23 cellular contexts compared by ENCODE assay signal in the genomic region with DNA sequence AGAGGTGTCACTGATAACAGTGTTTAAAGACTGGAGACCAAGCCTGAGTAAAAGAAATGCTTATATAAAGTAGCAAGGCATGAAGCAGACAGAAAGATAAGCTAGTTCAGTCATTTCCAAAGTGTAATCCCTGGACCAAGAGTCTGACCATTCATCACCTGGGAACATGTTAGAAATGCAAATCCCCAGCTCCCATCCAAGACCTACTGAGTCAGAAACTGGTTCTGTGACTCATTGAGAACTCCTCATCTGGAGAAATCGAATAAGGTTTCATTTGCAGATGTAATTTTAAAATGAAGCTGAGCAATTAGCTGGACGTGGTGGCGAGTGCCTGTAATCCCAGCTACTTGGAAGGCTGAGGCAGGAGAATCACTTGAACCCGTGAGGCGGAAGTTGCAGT.
"Had no signal": no experiment of that assay in that cellular context is flagged by ENCODE, and none has a peak within 500 bp of the region (broad histone marks: within the 10 kb centered on the region; RNA-seq: fewer than 3 reads in every experiment).

No MANE protein-coding gene starts in this region.

- H3K9ac ChIP-seq: KMS-11 had no signal

- ATAC-seq: activated T-helper 17 cell treated with anti-CD3 and anti-CD28 coated beads, Interleukin-2, amount 50 U/mL, for 72 hours had no signal

- H3K9me3 Mint-ChIP-seq: activated B cell treated with CpG ODN at 0.5 μM for 24 hours; activated CD4-positive, alpha-beta T cell treated with anti-CD3 and anti-CD28 coated beads, Interleukin-2, amount 10 ng/mL, durations not matched to agents 7 days and 5 days; activated naive CD4-positive, alpha-beta T cell treated with anti-CD3 and anti-CD28 coated beads for 36 hours had no signal

- H3K4me3 Mint-ChIP-seq: activated B cell treated with CpG ODN at 0.5 μM for 24 hours; activated CD4-positive, alpha-beta memory T cell treated with anti-CD3 and anti-CD28 coated beads, Interleukin-2, amount 10 ng/mL, durations not matched to agents 7 days and 5 days; activated CD4-positive, alpha-beta T cell treated with anti-CD3 and anti-CD28 coated beads, Interleukin-2, amount 10 ng/mL, durations not matched to agents 7 days and 5 days; activated naive CD4-positive, alpha-beta T cell treated with anti-CD3 and anti-CD28 coated beads for 36 hours; activated naive CD8-positive, alpha-beta T cell; activated T-helper 17 cell treated with anti-CD3 and anti-CD28 coated beads, Interleukin-2, amount 50 U/mL, for 72 hours had no signal

- H3K27ac Mint-ChIP-seq: activated B cell treated with CpG ODN at 0.5 μM for 24 hours; activated CD4-positive, alpha-beta memory T cell treated with anti-CD3 and anti-CD28 coated beads, Interleukin-2, amount 10 ng/mL, durations not matched to agents 7 days and 5 days; activated CD4-positive, alpha-beta T cell treated with anti-CD3 and anti-CD28 coated beads, Interleukin-2, amount 10 ng/mL, durations not matched to agents 7 days and 5 days; activated naive CD4-positive, alpha-beta T cell treated with anti-CD3 and anti-CD28 coated beads for 36 hours; activated naive CD8-positive, alpha-beta T cell; activated T-helper 17 cell treated with anti-CD3 and anti-CD28 coated beads, Interleukin-2, amount 50 U/mL, for 72 hours had no signal

- H3K27me3 ChIP-seq: brain microvascular endothelial cell, Peyer's patch had no signal

- H3K27ac ChIP-seq: brain microvascular endothelial cell, KMS-11, Peyer's patch had no signal

- H3K36me3 ChIP-seq: brain microvascular endothelial cell, Peyer's patch had no signal

- H3K4me1 Mint-ChIP-seq: activated B cell treated with CpG ODN at 0.5 μM for 24 hours; activated CD4-positive, alpha-beta memory T cell treated with anti-CD3 and anti-CD28 coated beads, Interleukin-2, amount 10 ng/mL, durations not matched to agents 7 days and 5 days; activated CD4-positive, alpha-beta T cell treated with anti-CD3 and anti-CD28 coated beads, Interleukin-2, amount 10 ng/mL, durations not matched to agents 7 days and 5 days; activated T-helper 17 cell treated with anti-CD3 and anti-CD28 coated beads, Interleukin-2, amount 50 U/mL, for 72 hours had no signal

- FAIRE-seq: TTC549 had no signal

- H3K36me3 Mint-ChIP-seq: activated naive CD8-positive, alpha-beta T cell had no signal

- H3K9me3 ChIP-seq: Peyer's patch had no signal

- H3K4me2 ChIP-seq: KMS-11 had no signal

- DNase-seq: activated B cell treated with CpG ODN at 0.5 μM for 24 hours; activated CD4-positive, alpha-beta memory T cell treated with anti-CD3 and anti-CD28 coated beads, Interleukin-2, amount 10 ng/mL, durations not matched to agents 7 days and 5 days; activated CD4-positive, alpha-beta T cell treated with anti-CD3 and anti-CD28 coated beads, Interleukin-2, amount 10 ng/mL, durations not matched to agents 7 days and 5 days; activated gamma-delta T cell; activated naive CD4-positive, alpha-beta T cell treated with anti-CD3 and anti-CD28 coated beads for 36 hours; activated T-cell treated with anti-CD3 and anti-CD28 coated beads for 4 hours; activated T-cell treated with anti-CD3 and anti-CD28 coated beads, Interleukin-2, amount 50 U/mL, for 48 hours; amygdala; caudate nucleus; NCI-H1092; NCI-H1694; NCI-H2029; NCI-H345; NCI-H510A; Peyer's patch; SIG-M5; T-helper 2 cell; T1000 had no signal

- H3K4me1 ChIP-seq: Peyer's patch had no signal

- H3K27me3 Mint-ChIP-seq: activated CD4-positive, alpha-beta memory T cell treated with anti-CD3 and anti-CD28 coated beads, Interleukin-2, amount 10 ng/mL, durations not matched to agents 7 days and 5 days; activated CD4-positive, alpha-beta T cell treated with anti-CD3 and anti-CD28 coated beads, Interleukin-2, amount 10 ng/mL, durations not matched to agents 7 days and 5 days; activated T-helper 17 cell treated with anti-CD3 and anti-CD28 coated beads, Interleukin-2, amount 50 U/mL, for 72 hours had no signal

- H3K4me3 ChIP-seq: Peyer's patch had no signal
